In genomic region chr4:101135371-101136010, GRCh38 we compare ENCODE assay signal across 8 cellular contexts.
DNase-seq lines count a peak whose midpoint lies in the region; ATAC-seq and TF ChIP-seq lines count a peak whose summit lies in the region.

No MANE protein-coding gene starts in this region.

- H3K27me3 Mint-ChIP-seq in IgD-negative memory B cell (no peaks in the 10 kb centered on the region), WTC11 (ENCODE audit: low read depth) (no peaks in the 10 kb centered on the region)

- POLR2A ChIA-PET in WTC11 (lab: Charles Lee) = no interaction called here

- TF ChIP-seq CTCF in WTC11 (IDR thresholded peaks at IDR 0.05) = no peak
- TF ChIP-seq CTCF in GM20000 (IDR thresholded peaks at IDR 0.05; ENCODE audit: extremely low read depth, missing control alignments) = no peak

- peaks cover 2% of the 10 kb centered on the region for H3K36me3 Mint-ChIP-seq in IgD-negative memory B cell
- no peaks in the 10 kb centered on the region for H3K36me3 Mint-ChIP-seq in WTC11

- CTCF ChIA-PET in WTC11 (lab: Charles Lee) = no interaction called here

- DNase-seq in left lobe of liver (ENCODE audit: low spot score) = no peak
- no peak for DNase-seq in WTC11 (ENCODE audit: low spot score)
- DNase-seq in GM03348 (ENCODE audit: low spot score) = no peak
- DNase-seq in GM20000 (ENCODE audit: low spot score) = no peak
- DNase-seq in NCI-H1105 treated with DMSO at 0.1 percent for 48 hours (lab: John Stamatoyannopoulos, UW) = no peak

- no peak for TF ChIP-seq POLR2A in GM18505 (IDR thresholded peaks at IDR 0.05; ENCODE audit: borderline replicate concordance, extremely low read depth, insufficient read depth, insufficient read length)

- H3K4me1 Mint-ChIP-seq in IgD-negative memory B cell (peaks cover 36 to 57% (median 52%) of the 10 kb centered on the region in 3 donors), WTC11 (peaks cover 7% of the 10 kb centered on the region; the same call in 1 of the 2 replicates)

- H3K9me3 Mint-ChIP-seq in IgD-negative memory B cell (peaks cover 0 to 2% (median 0%) of the 10 kb centered on the region in 3 donors), WTC11 (peaks cover 16% of the 10 kb centered on the region)

- no peak overlapping the region for H3K27ac Mint-ChIP-seq in IgD-negative memory B cell
- H3K27ac Mint-ChIP-seq in WTC11 = no peak overlapping the region

- H3K4me3 Mint-ChIP-seq in IgD-negative memory B cell (peak overlapping the region; percentile 6 to 87 (median 27)), WTC11 (no peak overlapping the region)

- ATAC-seq in GM18505 (IDR thresholded peaks at IDR 0.05; ENCODE audit: unreplicated experiment) (peak; percentile 66), GM21528 (IDR thresholded peaks at IDR 0.05; ENCODE audit: low FRiP score, unreplicated experiment) (peak; percentile 60), left lobe of liver (peak; percentile 54), WTC11 (no peak)

TF ChIP-seq in WTC11, 78 proteins besides CTCF, POLR2A, EP300 and RAD21 (continues in another document):
- TF ChIP-seq SP1 (CRISPR knock-in tag; conservative IDR thresholded peaks at IDR 0.05) (no peak), AFF4 (CRISPR knock-in tag; IDR thresholded peaks at IDR 0.05; ENCODE audit: borderline replicate concordance) (no peak), TP53 (CRISPR knock-in tag; IDR thresholded peaks at IDR 0.05) (no peak), KAT7 (CRISPR knock-in tag; IDR thresholded peaks at IDR 0.05; ENCODE audit: borderline replicate concordance) (no peak), GRHL2 (CRISPR knock-in tag; IDR thresholded peaks at IDR 0.05; ENCODE audit: insufficient replicate concordance, severe bottlenecking) (no peak), AR (CRISPR knock-in tag; IDR thresholded peaks at IDR 0.05) (no peak), E2F5 (CRISPR knock-in tag; IDR thresholded peaks at IDR 0.05) (no peak), HMGXB4 (CRISPR knock-in tag; IDR thresholded peaks at IDR 0.05) (no peak), ETV6 (CRISPR knock-in tag; IDR thresholded peaks at IDR 0.05) (no peak), JAZF1 (CRISPR knock-in tag; IDR thresholded peaks at IDR 0.05) (no peak), FOXK1 (CRISPR knock-in tag; IDR thresholded peaks at IDR 0.05) (no peak), CREM (CRISPR knock-in tag; IDR thresholded peaks at IDR 0.05) (no peak), USF2 (CRISPR knock-in tag; IDR thresholded peaks at IDR 0.05) (no peak)
